8 cellular contexts compared by ENCODE assay signal in genomic region chr11:14892036-14892556, GRCh38. TPM values are rescaled to one million over a fixed set of nuclear protein-coding genes. Genes with fewer than 3 reads are reported as not detected.
DNase-seq lines count a peak whose midpoint lies in the region; ATAC-seq, FAIRE-seq and TF ChIP-seq lines count a peak whose summit lies in the region.

Gene CYP2R1 (minus strand): TSS chr11:14892231. CDS start chr11:14892205, 26 bp downstream.

- peak within 1 kb of the TSS; percentile 97 to 98 for H3K27ac Mint-ChIP-seq in natural killer cell treated with Interleukin-12 subunit alpha and Interleukin-12 subunit beta and Interleukin-15 and Interleukin-18, amount 100 ng/mL, for 72 hours

- TF ChIP-seq CTCF in RWPE1 (conservative IDR thresholded peaks at IDR 0.05; ENCODE audit: low read depth) (no peak), fibroblast of mammary gland (conservative IDR thresholded peaks at IDR 0.05; ENCODE audit: control insufficient read depth, insufficient read depth, low read depth, low read length) (no peak)

- H3K4me3 ChIP-seq in fibroblast of mammary gland (ENCODE audit: control insufficient read depth, low read depth, low read length), result peak within 1 kb of the TSS; percentile 82

- peaks cover 38 to 42% of the 10 kb centered on the region in 2 donors for H3K4me1 Mint-ChIP-seq in natural killer cell treated with Interleukin-12 subunit alpha and Interleukin-12 subunit beta and Interleukin-15 and Interleukin-18, amount 100 ng/mL, for 72 hours (ENCODE audit: low read depth in 2 of 2)

- no peaks in the 10 kb centered on the region for H3K9me3 Mint-ChIP-seq in natural killer cell treated with Interleukin-12 subunit alpha and Interleukin-12 subunit beta and Interleukin-15 and Interleukin-18, amount 100 ng/mL, for 72 hours

- peak; percentile 31; the same call in 1 of the 2 replicates for TF ChIP-seq POLR2A in H54 (IDR thresholded peaks at IDR 0.05; ENCODE audit: low read depth, low read length)

- peak; percentile 11 for FAIRE-seq in H54 (lab: Jason Lieb, UNC)

- H3K27ac ChIP-seq in RWPE1, result peak within 1 kb of the TSS; percentile 75

- H3K4me3 Mint-ChIP-seq in natural killer cell treated with Interleukin-12 subunit alpha and Interleukin-12 subunit beta and Interleukin-15 and Interleukin-18, amount 100 ng/mL, for 72 hours, result peak within 1 kb of the TSS; percentile 98

- CTCF ChIA-PET in RWPE1 (lab: Yijun Ruan, JAX), result interaction anchor here (1.0 kb wide), 1 partner anchor 16 kb away, joined by 3 read pairs; no protein-coding TSS in a partner anchor

- POLR2A ChIA-PET in RWPE1 (lab: Yijun Ruan, JAX; ENCODE audit: low non-redundant PET), result interaction anchor here (0.8 kb wide), 1 partner anchor 11 kb away, joined by 3 read pairs; no protein-coding TSS in a partner anchor

- H3K36me3 Mint-ChIP-seq in natural killer cell treated with Interleukin-12 subunit alpha and Interleukin-12 subunit beta and Interleukin-15 and Interleukin-18, amount 100 ng/mL, for 72 hours, result no peaks in the 10 kb centered on the region

- ATAC-seq in natural killer cell treated with Interleukin-12 subunit alpha and Interleukin-12 subunit beta and Interleukin-15 and Interleukin-18, amount 100 ng/mL, for 72 hours, result peak; percentile 96 to 97
- peak; percentile 87 for ATAC-seq in stimulated activated naive CD8-positive, alpha-beta T cell treated with anti-CD3 and anti-CD28 coated beads, Interleukin-15, Interleukin-2, amounts not matched to agents 100 U/mL and 50 U/mL, for 24 hours

- H3K27me3 Mint-ChIP-seq in natural killer cell treated with Interleukin-12 subunit alpha and Interleukin-12 subunit beta and Interleukin-15 and Interleukin-18, amount 100 ng/mL, for 72 hours, result no peaks in the 10 kb centered on the region

- DNase-seq in EL (peak; percentile 97), H54 (ENCODE audit: insufficient read length, low spot score) (peak; percentile 48), LoVo (ENCODE audit: low spot score) (peak; percentile 97), RWPE1 (ENCODE audit: low spot score) (peak; percentile 98), fibroblast of mammary gland (ENCODE audit: low read depth) (peak; percentile 95)
- DNase-seq in activated T-helper 9 cell treated with anti-CD3 and anti-CD28 coated beads, Interleukin-2, amount 50 U/mL, for 16 hours (ENCODE audit: low read depth), result peak; percentile 83
- DNase-seq in natural killer cell treated with Interleukin-12 subunit alpha and Interleukin-12 subunit beta and Interleukin-15 and Interleukin-18, amount 100 ng/mL, for 72 hours (ENCODE audit: low spot score), result peak; percentile 96
- DNase-seq in stimulated activated naive CD8-positive, alpha-beta T cell treated with anti-CD3 and anti-CD28 coated beads, Interleukin-15, Interleukin-2, amounts not matched to agents 100 U/mL and 50 U/mL, for 24 hours, result peak; percentile 91

RNA-seq across cellular contexts. Expression of gene CYP2R1, which starts in this region (rescaled TPM):
- total RNA-seq in natural killer cell treated with Interleukin-12 subunit alpha and Interleukin-12 subunit beta and Interleukin-15 and Interleukin-18, amount 100 ng/mL, for 72 hours, result 10 to 100 TPM in 1 of 2 donors, 1 to 10 TPM in 1; 9.1 to 11.1 TPM

Comparison
In these comparisons a context has a peak if more than half of its experiments do, and no peak if none do; other contexts are left out.
1. Peak in every context shown above with its lines: DNase-seq, ATAC-seq, H3K4me3 ChIP-seq and H3K27ac ChIP-seq.
2. DNase-seq: peak in every context shown above with its lines; median percentile 98 in RWPE1; 97 in EL; 97 in LoVo; 96 in natural killer cell treated with Interleukin-12 subunit alpha and Interleukin-12 subunit beta and Interleukin-15 and Interleukin-18, amount 100 ng/mL, for 72 hours; 95 in fibroblast of mammary gland; 91 in stimulated activated naive CD8-positive, alpha-beta T cell treated with anti-CD3 and anti-CD28 coated beads, Interleukin-15, Interleukin-2, amounts not matched to agents 100 U/mL and 50 U/mL, for 24 hours; 83 in activated T-helper 9 cell treated with anti-CD3 and anti-CD28 coated beads, Interleukin-2, amount 50 U/mL, for 16 hours; 48 in H54.